Comparison of ENCODE assay signal across 11 cellular contexts in the genomic region with DNA sequence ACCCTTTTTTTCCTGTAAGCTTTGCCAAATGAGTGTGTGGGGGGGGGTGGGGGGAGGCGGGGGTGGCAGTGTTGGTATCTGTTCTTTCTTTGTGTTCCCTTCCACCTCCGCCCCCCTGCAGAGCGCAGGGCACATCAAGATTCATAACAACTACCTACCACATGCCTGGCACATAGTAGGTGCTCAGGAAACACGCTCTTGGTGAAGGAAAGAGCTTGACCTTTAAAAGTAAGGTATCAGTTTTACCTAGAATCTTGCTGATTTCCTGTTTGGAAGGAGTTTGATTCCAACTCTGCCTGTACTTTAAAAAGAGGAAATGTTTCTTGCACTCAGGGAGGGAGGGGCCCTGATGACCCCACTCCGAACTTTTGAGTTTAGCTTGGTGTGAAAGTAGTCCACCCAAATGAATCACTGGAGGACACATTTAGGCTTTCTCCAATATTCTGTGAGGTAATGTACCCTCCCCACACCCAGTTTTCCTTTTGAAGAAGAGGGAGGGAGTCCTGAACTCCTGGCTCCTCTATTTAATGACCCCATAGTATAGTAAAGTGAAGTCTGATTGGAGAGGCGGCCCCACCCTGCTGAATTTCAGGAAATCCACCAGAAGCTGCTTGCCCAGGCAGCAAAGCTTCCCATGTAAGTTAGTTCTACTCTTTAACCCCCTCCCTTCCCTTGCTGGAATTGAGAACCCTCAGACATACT. TPM values are rescaled to one million over a fixed set of nuclear protein-coding genes. Genes with fewer than 3 reads are reported as not detected.
DNase-seq lines count a peak whose midpoint lies in the region; ATAC-seq, FAIRE-seq and TF ChIP-seq lines count a peak whose summit lies in the region.
"Had no signal": no experiment of that assay in that cellular context is flagged by ENCODE, and none has a peak within 500 bp of the region (broad histone marks: within the 10 kb centered on the region; RNA-seq: fewer than 3 reads in every experiment).

No MANE protein-coding gene starts in this region.

- POLR2A ChIA-PET in K562 (lab: Yijun Ruan, JAX), result no interaction called here

- peaks cover 6% of the 10 kb centered on the region for H3K4me1 Mint-ChIP-seq in stimulated activated effector memory CD8-positive, alpha-beta T cell treated with anti-CD3 and anti-CD28 coated beads, Interleukin-12 subunit alpha, Interleukin-12 subunit beta, amount 100 ng/mL, for 72 hours

- peak overlapping the region; percentile 56 for H3K4me3 ChIP-seq in HAP-1
- H3K4me3 ChIP-seq in K562, result no peak overlapping the region
- no peak overlapping the region for H3K4me3 ChIP-seq in keratinocyte (ENCODE audit: control insufficient read depth in 2 of 3, extremely low read depth in 1 of 3, insufficient read depth in 2 of 3, low read depth in 1 of 3, low read length in 3 of 3)

- H3K27ac Mint-ChIP-seq in stimulated activated effector memory CD8-positive, alpha-beta T cell treated with anti-CD3 and anti-CD28 coated beads, Interleukin-12 subunit alpha, Interleukin-12 subunit beta, amount 100 ng/mL, for 72 hours, result no peak overlapping the region

- in situ Hi-C loops in HAP-1 (cut with MboI; ENCODE audit: low sequenced_read_pairs), result no loop called here
- in situ Hi-C loops in K562 (cut with MboI), result no loop called here

- FAIRE-seq in K562 (lab: Jason Lieb, UNC) (no peak), keratinocyte (lab: Jason Lieb, UNC) (peak; percentile 5)
- FAIRE-seq: pancreas had no signal

- TF ChIP-seq POLR2A in K562 (conservative IDR thresholded peaks at IDR 0.05), result no peak

- no peak for TF ChIP-seq RAD21 in K562 (CRISPR knock-in tag; conservative IDR thresholded peaks at IDR 0.05 in 1 of 2, IDR thresholded peaks at IDR 0.05 in 1 of 2)

- H2AFZ ChIP-seq in K562 (ENCODE audit: low read depth, low read length), result no peak overlapping the region
- no peak overlapping the region for H2AFZ ChIP-seq in keratinocyte (ENCODE audit: control insufficient read depth, low read length)

- no peaks in the 10 kb centered on the region for H3K36me3 Mint-ChIP-seq in stimulated activated effector memory CD8-positive, alpha-beta T cell treated with anti-CD3 and anti-CD28 coated beads, Interleukin-12 subunit alpha, Interleukin-12 subunit beta, amount 100 ng/mL, for 72 hours

- H3K9me3 Mint-ChIP-seq in stimulated activated effector memory CD8-positive, alpha-beta T cell treated with anti-CD3 and anti-CD28 coated beads, Interleukin-12 subunit alpha, Interleukin-12 subunit beta, amount 100 ng/mL, for 72 hours, result no peaks in the 10 kb centered on the region

- CTCF ChIA-PET in K562 (lab: Yijun Ruan, JAX; ENCODE audit: low intra/inter-chr PET ratio), result no interaction called here

- H3K9me3 ChIP-seq in HAP-1 (0 out of 2 replicates have a peak, but pooled peaks cover 3% of the 10 kb centered on the region), K562 (replicated peaks; ENCODE audit: control insufficient read depth, insufficient read depth, low read depth, low read length) (no peaks in the 10 kb centered on the region), keratinocyte (ENCODE audit: control insufficient read depth, low read depth, low read length) (no peaks in the 10 kb centered on the region)
- H3K9me3 ChIP-seq: pancreas had no signal

- no TSS peak for BruUV-seq in K562 (replicated peaks; lab: Mats Ljungman, UMichigan)

- H3K4me2 ChIP-seq in K562 (ENCODE audit: insufficient read depth, low read length) (no peak overlapping the region), keratinocyte (ENCODE audit: control insufficient read depth, extremely low read depth, insufficient read depth, low read depth, low read length) (peak overlapping the region; percentile 84)

- H3K4me1 ChIP-seq in HAP-1 (peaks cover 50% of the 10 kb centered on the region), K562 (replicated peaks in 1 of 2; ENCODE audit: control insufficient read depth in 2 of 2, insufficient read depth in 2 of 2, low read length in 2 of 2) (peaks cover 0 to 17% of the 10 kb centered on the region in 2 experiments; a peak in 2 of 5 replicates), keratinocyte (ENCODE audit: control insufficient read depth, extremely low read depth, insufficient read depth, low read length) (peaks cover 8% of the 10 kb centered on the region)
- H3K4me1 ChIP-seq: pancreas had no signal

- H3K27me3 ChIP-seq in HAP-1 (ENCODE audit: low read depth) (no peaks in the 10 kb centered on the region), K562 (ENCODE audit: control insufficient read depth in 2 of 2, insufficient read depth in 2 of 2, low read length in 2 of 2) (peaks cover 15 to 24% of the 10 kb centered on the region in 2 experiments), keratinocyte (ENCODE audit: control insufficient read depth, extremely low read depth, insufficient read depth, low read length) (peaks cover 22% of the 10 kb centered on the region)
- H3K27me3 ChIP-seq: pancreas had no signal

- no peaks in the 10 kb centered on the region for H3K79me2 ChIP-seq in K562 (ENCODE audit: control insufficient read depth, insufficient read depth, low read length)
- no peaks in the 10 kb centered on the region for H3K79me2 ChIP-seq in keratinocyte (ENCODE audit: control insufficient read depth, insufficient read depth, low read length)

- H3K27ac ChIP-seq in K562 (ENCODE audit: extremely low read depth, low read depth, low read length) (no peak overlapping the region), keratinocyte (ENCODE audit: control insufficient read depth, insufficient read depth, low read length) (no peak overlapping the region)

- ATAC-seq in K562, result no peak
- ATAC-seq in stimulated activated effector memory CD8-positive, alpha-beta T cell treated with anti-CD3 and anti-CD28 coated beads, Interleukin-12 subunit alpha, Interleukin-12 subunit beta, amount 100 ng/mL, for 72 hours, result no peak

- TF ChIP-seq EP300 in K562 (IDR thresholded peaks at IDR 0.05; ENCODE audit: low read length), result no peak

- H3K9me1 ChIP-seq in K562 (ENCODE audit: control insufficient read depth, insufficient read depth, low read length) (no peaks in the 10 kb centered on the region), keratinocyte (ENCODE audit: control insufficient read depth, extremely low read depth, insufficient read depth, low read length) (no peaks in the 10 kb centered on the region)

- intact Hi-C loops in K562 (cut with micrococcal nuclease), result no loop called here

- H3K4me3 Mint-ChIP-seq in stimulated activated effector memory CD8-positive, alpha-beta T cell treated with anti-CD3 and anti-CD28 coated beads, Interleukin-12 subunit alpha, Interleukin-12 subunit beta, amount 100 ng/mL, for 72 hours, result peak overlapping the region; percentile 37

- H3K9ac ChIP-seq in K562 (ENCODE audit: insufficient read depth in 1 of 2, low read depth in 2 of 2, low read length in 2 of 2) (no peak overlapping the region), keratinocyte (ENCODE audit: control insufficient read depth, extremely low read depth, insufficient read depth, low read length) (no peak overlapping the region)

- H3K36me3 ChIP-seq in HAP-1 (replicated peaks) (no peaks in the 10 kb centered on the region), K562 (ENCODE audit: control insufficient read depth, insufficient read depth, low read length) (no peaks in the 10 kb centered on the region), keratinocyte (ENCODE audit: control insufficient read depth in 2 of 2, extremely low read depth in 1 of 2, insufficient read depth in 2 of 2, low read length in 2 of 2) (no peaks in the 10 kb centered on the region)
- H3K36me3 ChIP-seq: pancreas had no signal

- dilution Hi-C loops in keratinocyte (cut with MboI; ENCODE audit: extremely low pct_ligation_motif_present, low sequenced_read_pairs), result no loop called here

- WGBS in K562 (ENCODE audit: insufficient coverage, low coverage, missing lambda C conversion rate), result 27% methylated on average over 5 of the region's 6 CpGs

- TF ChIP-seq CTCF in K562 (IDR thresholded peaks at IDR 0.05 in 2 of 3, conservative IDR thresholded peaks at IDR 0.05 in 1 of 3; ENCODE audit: insufficient read depth in 2 of 3, low read depth in 1 of 3, low read length in 3 of 3) (no peak), keratinocyte (optimal IDR thresholded peaks at IDR 0.05 in 1 of 3, IDR thresholded peaks at IDR 0.05 in 1 of 3, conservative IDR thresholded peaks at IDR 0.05 in 1 of 3; ENCODE audit: extremely low read depth in 1 of 3, insufficient read depth in 2 of 3, low read length in 3 of 3) (no peak)

- peak; percentile 30 to 42 for DNase-seq in HAP-1 (ENCODE audit: low spot score in 2 of 2)
- DNase-seq in K562 (ENCODE audit: extremely low read depth in 1 of 4, low spot score in 3 of 4), result no peak
- DNase-seq in keratinocyte (ENCODE audit: low read depth, low spot score), result no peak
- no peak for DNase-seq in stimulated activated effector memory CD8-positive, alpha-beta T cell treated with anti-CD3 and anti-CD28 coated beads, Interleukin-12 subunit alpha, Interleukin-12 subunit beta, amount 100 ng/mL, for 72 hours (ENCODE audit: low spot score in 2 of 2)
- DNase-seq in NCI-H146 (lab: John Stamatoyannopoulos, UW), result no peak
- DNase-seq in NCI-H510A treated with DMSO at 0.1 percent for 48 hours (lab: John Stamatoyannopoulos, UW), result no peak
- no peak for DNase-seq in T-helper 9 cell
- no peak for DNase-seq in glomerular visceral epithelial cell (ENCODE audit: extremely low spot score)
- DNase-seq: NCI-H1436 treated with DMSO at 0.1 percent for 48 hours had no signal

- H4K20me1 ChIP-seq in K562 (replicated peaks; ENCODE audit: control insufficient read depth, insufficient read depth, low read length) (no peaks in the 10 kb centered on the region; the same call in 1 of the 2 replicates), keratinocyte (ENCODE audit: control insufficient read depth, extremely low read depth, insufficient read depth, low read length) (no peaks in the 10 kb centered on the region)

RNA-seq across cellular contexts. Expression of a gene that starts 0.5 kb away (rescaled TPM):
- total RNA-seq in K562 (2011; cell fraction: chromatin; rRNA removed; ENCODE audit: low replicate concordance), result not detected in 2 replicates
- not detected in 2 replicates for total RNA-seq in K562 (2011; cell fraction: nucleolus; rRNA removed)
- total RNA-seq in K562 (2011; cell fraction: nucleoplasm; rRNA removed), result not detected in 2 replicates
- total RNA-seq in K562 (2014; rRNA removed) (not detected in 2 replicates), K562 (2014; rRNA removed; fragmentation: Illumina TruSeq; extraction: Trizol) (not detected in 2 replicates), K562 (2015; rRNA removed; fragmentation: Illumina TruSeq; extraction: Trizol) (not detected in 2 replicates), K562 (2021) (0.07 TPM in 1 of 2 replicates, not detected in the other)
- polyA plus RNA-seq in K562 (2011; rRNA removed) (not detected in 2 replicates), K562 (2014; fragmentation: Illumina TruSeq; extraction: Trizol) (not detected in 2 replicates), K562 (2014; fragmentation: Nextera tagmentation; extraction: Ambion mirVana) (not detected), K562 (2014; rRNA removed) (not detected in 2 replicates), keratinocyte (not detected in 3 replicates)
- polyA plus RNA-seq in K562 (2011; cell fraction: cytosol; rRNA removed), result not detected in 2 replicates
- polyA plus RNA-seq in K562 (2011; cell fraction: nucleus; rRNA removed), result not detected in 2 replicates
- 0.04 TPM in 1 of 2 replicates, not detected in the other for polyA plus RNA-seq in K562 (2012)
- not detected in 2 replicates for polyA minus RNA-seq in K562 (2011; rRNA and poly(A)+ RNA removed)
- not detected in 2 replicates for polyA minus RNA-seq in K562 (2011; cell fraction: cytosol; rRNA and poly(A)+ RNA removed)
- not detected in 2 replicates for polyA minus RNA-seq in K562 (2011; cell fraction: nucleus; rRNA and poly(A)+ RNA removed)
- not detected for polyA plus RNA-seq in keratinocyte (2011; ENCODE audit: low read depth)
- polyA plus RNA-seq in keratinocyte (2011; cell fraction: cytosol; rRNA removed), result not detected in 2 replicates
- polyA plus RNA-seq in keratinocyte (2011; cell fraction: nucleus; rRNA removed), result 0.04 TPM in 1 of 2 replicates, not detected in the other
- 0.08 and 0.42 TPM in 2 replicates for polyA plus RNA-seq in keratinocyte (2012; ENCODE audit: low replicate concordance)
- polyA minus RNA-seq in keratinocyte, result not detected in 3 replicates
- polyA minus RNA-seq in keratinocyte (2011; cell fraction: cytosol; rRNA and poly(A)+ RNA removed), result not detected
- not detected in 2 replicates for polyA minus RNA-seq in keratinocyte (2011; cell fraction: nucleus; rRNA and poly(A)+ RNA removed)
- total RNA-seq: SK-MEL-5 had no signal

Comparison
In these comparisons a context has a peak if more than half of its experiments do, and no peak if none do; other contexts are left out.
1. DNase-seq: peak in HAP-1 (2 of 2); none in K562 (0 of 4), keratinocyte (single experiment), stimulated activated effector memory CD8-positive, alpha-beta T cell treated with anti-CD3 and anti-CD28 coated beads, Interleukin-12 subunit alpha, Interleukin-12 subunit beta, amount 100 ng/mL, for 72 hours (0 of 2), NCI-H146 (single experiment), NCI-H510A treated with DMSO at 0.1 percent for 48 hours (single experiment), T-helper 9 cell (single experiment) and glomerular visceral epithelial cell (single experiment).